Comparison of ENCODE assay signal across 15 cellular contexts in the genomic region with DNA sequence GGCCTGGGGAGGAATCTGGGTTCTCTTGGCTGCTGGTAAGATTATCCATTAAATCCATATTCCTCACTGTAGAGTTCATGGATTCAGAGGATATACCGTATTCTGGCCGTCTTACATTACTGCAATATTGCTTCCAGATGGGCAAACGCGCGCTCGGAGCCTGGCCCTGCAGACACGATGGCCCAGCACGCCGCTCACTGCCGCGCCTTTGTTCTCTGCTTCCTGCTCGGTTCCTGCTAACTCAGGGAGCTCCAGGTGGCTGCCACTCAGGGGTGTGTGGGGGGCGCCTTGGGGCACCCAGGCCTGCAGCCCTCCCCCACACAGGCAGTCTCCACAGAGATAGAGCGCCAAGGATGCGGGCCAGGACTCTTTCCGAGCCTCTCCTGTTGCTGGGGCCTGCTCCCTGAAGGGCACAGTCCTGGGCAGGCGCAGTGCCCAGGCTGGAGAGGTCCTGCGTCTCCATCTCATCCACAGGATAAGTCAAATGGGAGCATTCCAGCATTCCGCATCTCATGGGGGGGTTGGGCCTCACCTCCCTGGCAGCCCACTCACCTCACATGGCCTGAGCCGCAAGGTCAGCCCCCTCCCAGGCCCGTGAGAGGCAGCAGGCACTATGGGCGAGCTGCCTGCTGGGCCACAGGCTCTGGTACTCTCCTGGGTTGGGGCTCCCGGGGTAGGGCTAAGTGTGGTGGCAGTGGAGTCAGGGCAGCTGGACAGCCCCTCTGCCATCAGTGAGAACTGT.
"Had no signal": no experiment of that assay in that cellular context is flagged by ENCODE, and none has a peak within 500 bp of the region (broad histone marks: within the 10 kb centered on the region; RNA-seq: fewer than 3 reads in every experiment).

No MANE protein-coding gene starts in this region.

- H3K9me3 ChIP-seq: adrenal gland, prostate gland, right lobe of liver, stomach had no signal

- H3K4me1 ChIP-seq: adrenal gland, prostate gland, right lobe of liver had no signal

- H3K27ac ChIP-seq: adrenal gland, prostate gland, right lobe of liver, stomach had no signal

- H3K36me3 ChIP-seq: prostate gland, right lobe of liver had no signal

- DNase-seq: activated CD4-positive, alpha-beta T cell treated with anti-CD3 and anti-CD28 coated beads, Interleukin-2, amount 50 U/mL, for 4 hours; activated gamma-delta T cell; adrenal gland; effector CD8-positive, alpha-beta T cell; small intestine; stimulated activated CD4-positive, alpha-beta T cell treated with anti-CD3 and anti-CD28 coated beads, Interleukin-15, amount 100 ng/mL, for 24 hours; stimulated activated CD4-positive, alpha-beta T cell treated with anti-CD3 and anti-CD28 coated beads, Interleukin-2, amount 100 ng/mL, for 48 hours; stomach; trophoblast cell had no signal

- H3K27me3 ChIP-seq: adrenal gland, right lobe of liver, stomach had no signal

- FAIRE-seq: astrocyte, islet of Langerhans, small intestine had no signal

- H3K4me3 ChIP-seq: adrenal gland, prostate gland, right lobe of liver, stomach had no signal

- ATAC-seq: esophagus mucosa; right lobe of liver; stimulated activated effector memory CD8-positive, alpha-beta T cell treated with anti-CD3 and anti-CD28 coated beads, Interleukin-12 subunit alpha, Interleukin-12 subunit beta, amount 100 ng/mL, for 72 hours had no signal
